ENCODE assay signal across 1 cellular context in genomic region chr1:155000725-155001437, GRCh38.
A peak's percentile ranks its signal among the peaks of the same experiment; 100 is the strongest.
TF ChIP-seq lines count a peak whose summit lies in the region.

No MANE protein-coding gene starts in this region.

TF ChIP-seq in K562, 482 proteins besides CTCF, POLR2A, EP300 and RAD21 (continued from another document and continues in another):
- TF ChIP-seq ZFP91 (CRISPR knock-in tag; IDR thresholded peaks at IDR 0.05) (no peak), TSHZ1 (CRISPR knock-in tag; IDR thresholded peaks at IDR 0.05) (0 out of 2 replicates have a peak, but pooled peaks have one; percentile 8), SPI1 (IDR thresholded peaks at IDR 0.05; ENCODE audit: borderline replicate concordance, low read depth, low read length) (no peak), NUFIP1 (IDR thresholded peaks at IDR 0.05; ENCODE audit: partially characterized antibody) (peak; percentile 96), E2F4 (CRISPR knock-in tag; IDR thresholded peaks at IDR 0.05; ENCODE audit: low read depth) (no peak), CREM (IDR thresholded peaks at IDR 0.05; ENCODE audit: low read depth) (peak; percentile 39), HDAC8 (tag; IDR thresholded peaks at IDR 0.05) (0 out of 2 replicates have a peak, but pooled peaks have one; percentile 52), RBM25 (IDR thresholded peaks at IDR 0.05; ENCODE audit: low read depth, low read length, severe bottlenecking) (no peak), DIDO1 (tag; IDR thresholded peaks at IDR 0.05; ENCODE audit: low read depth) (no peak), ZNF12 (CRISPR knock-in tag; IDR thresholded peaks at IDR 0.05) (no peak), ZC3H8 (IDR thresholded peaks at IDR 0.05) (no peak), SNAPC5 (CRISPR knock-in tag; IDR thresholded peaks at IDR 0.05) (no peak), ZNF134 (CRISPR knock-in tag; conservative IDR thresholded peaks at IDR 0.05) (no peak), SIX5 (IDR thresholded peaks at IDR 0.05; ENCODE audit: borderline replicate concordance in 1 of 2, insufficient read depth in 1 of 2, low read depth in 1 of 2, low read length in 2 of 2) (no peak), BDP1 (IDR thresholded peaks at IDR 0.05; ENCODE audit: insufficient read depth, insufficient read length) (no peak), BACH1 (tag; IDR thresholded peaks at IDR 0.05) (no peak), ZNF23 (CRISPR knock-in tag; IDR thresholded peaks at IDR 0.05) (no peak), ESRRA (IDR thresholded peaks at IDR 0.05; ENCODE audit: borderline replicate concordance, low read depth) (peak; percentile 62; the same call in 1 of the 2 replicates), MBD1 (CRISPR knock-in tag; IDR thresholded peaks at IDR 0.05) (no peak), ZNF280B (CRISPR knock-in tag; IDR thresholded peaks at IDR 0.05) (no peak), SNIP1 (IDR thresholded peaks at IDR 0.05; ENCODE audit: low read depth) (no peak), BCL6 (CRISPR knock-in tag; IDR thresholded peaks at IDR 0.05) (no peak), POLR2H (tag; IDR thresholded peaks at IDR 0.05; ENCODE audit: low read depth) (peak; percentile 49), ATF4 (CRISPR knock-in tag; IDR thresholded peaks at IDR 0.05) (no peak), KDM4B (IDR thresholded peaks at IDR 0.05; ENCODE audit: borderline replicate concordance in 2 of 2, low read depth in 1 of 2) (peak in 1 of 2 experiments; percentile 85; a peak in 2 of 4 replicates), FOXA3 (CRISPR knock-in tag; conservative IDR thresholded peaks at IDR 0.05 in 1 of 2, IDR thresholded peaks at IDR 0.05 in 1 of 2) (no peak), ARID3A (IDR thresholded peaks at IDR 0.05; ENCODE audit: borderline replicate concordance, low read depth, low read length) (no peak), GTF2B (IDR thresholded peaks at IDR 0.05; ENCODE audit: extremely low read depth, insufficient read length) (no peak), GTF3C2 (IDR thresholded peaks at IDR 0.05; ENCODE audit: borderline replicate concordance, extremely low read depth, insufficient read length) (no peak), ZNF140 (CRISPR knock-in tag; IDR thresholded peaks at IDR 0.05) (no peak), HMG20B (CRISPR knock-in tag; IDR thresholded peaks at IDR 0.05) (no peak), CHCHD3 (CRISPR knock-in tag; IDR thresholded peaks at IDR 0.05) (0 out of 2 replicates have a peak, but pooled peaks have one; percentile 17), ELF1 (tag; IDR thresholded peaks at IDR 0.05) (no peak; the same call in 1 of the 2 replicates), JUNB (CRISPR knock-in tag; conservative IDR thresholded peaks at IDR 0.05) (peak; percentile 58), E2F8 (IDR thresholded peaks at IDR 0.05; ENCODE audit: low read depth, partially characterized antibody) (peak; percentile 66)
